1 cellular context compared by ENCODE assay signal in genomic region chr5:180090098-180090768, GRCh38.
TF ChIP-seq lines count a peak whose summit lies in the region.

No MANE protein-coding gene starts in this region.

TF ChIP-seq in HepG2, 621 proteins besides CTCF, POLR2A, EP300 and RAD21 (continued from another document and continues in another):
- TF ChIP-seq SP1 (IDR thresholded peaks at IDR 0.05) (no peak), SP1 (CRISPR knock-in tag; IDR thresholded peaks at IDR 0.05) (peak; percentile 77), JUN (CRISPR knock-in tag; IDR thresholded peaks at IDR 0.05) (no peak), ZNF101 (CRISPR knock-in tag; IDR thresholded peaks at IDR 0.05; ENCODE audit: borderline replicate concordance, low read depth) (no peak), THYN1 (CRISPR knock-in tag; IDR thresholded peaks at IDR 0.05; ENCODE audit: borderline replicate concordance, low read depth) (no peak), ZNF768 (CRISPR knock-in tag; IDR thresholded peaks at IDR 0.05) (peak; percentile 24; the same call in 1 of the 2 replicates), KDM2A (CRISPR knock-in tag; IDR thresholded peaks at IDR 0.05; ENCODE audit: borderline replicate concordance, low read depth) (peak; percentile 59; the same call in 1 of the 2 replicates), FOXA1 (IDR thresholded peaks at IDR 0.05) (no peak), FOXA1 (CRISPR knock-in tag; IDR thresholded peaks at IDR 0.05) (no peak), ZNF740 (CRISPR knock-in tag; IDR thresholded peaks at IDR 0.05) (peak; percentile 44; the same call in 1 of the 2 replicates), HNF4G (IDR thresholded peaks at IDR 0.05; ENCODE audit: borderline replicate concordance, low read depth, low read length) (no peak), HNF4G (CRISPR knock-in tag; IDR thresholded peaks at IDR 0.05; ENCODE audit: borderline replicate concordance, low read depth) (no peak), ATAD3A (CRISPR knock-in tag; IDR thresholded peaks at IDR 0.05) (no peak), THRA (CRISPR knock-in tag; IDR thresholded peaks at IDR 0.05; ENCODE audit: borderline replicate concordance) (no peak), PHF21A (CRISPR knock-in tag; IDR thresholded peaks at IDR 0.05) (0 out of 2 replicates have a peak, but pooled peaks have one; percentile 40), HNRNPK (IDR thresholded peaks at IDR 0.05; ENCODE audit: low read depth, low read length, poor library complexity, severe bottlenecking) (peak; percentile 53), ARID5B (CRISPR knock-in tag; IDR thresholded peaks at IDR 0.05) (peak; percentile 32; the same call in 1 of the 2 replicates), SRF (IDR thresholded peaks at IDR 0.05; ENCODE audit: low read depth, low read length) (no peak), ZNF615 (CRISPR knock-in tag; IDR thresholded peaks at IDR 0.05; ENCODE audit: borderline replicate concordance) (no peak), ZNF160 (CRISPR knock-in tag; IDR thresholded peaks at IDR 0.05) (no peak), NRL (CRISPR knock-in tag; IDR thresholded peaks at IDR 0.05; ENCODE audit: borderline replicate concordance) (0 out of 2 replicates have a peak, but pooled peaks have one; percentile 32), SAFB2 (CRISPR knock-in tag; IDR thresholded peaks at IDR 0.05; ENCODE audit: borderline replicate concordance, low read depth) (no peak), IKZF5 (CRISPR knock-in tag; IDR thresholded peaks at IDR 0.05) (0 out of 2 replicates have a peak, but pooled peaks have one; percentile 35), HMG20A (CRISPR knock-in tag; IDR thresholded peaks at IDR 0.05; ENCODE audit: borderline replicate concordance) (no peak), GABPB1 (CRISPR knock-in tag; IDR thresholded peaks at IDR 0.05) (peak; percentile 56; the same call in 1 of the 2 replicates), SAP130 (CRISPR knock-in tag; IDR thresholded peaks at IDR 0.05; ENCODE audit: low read depth) (peak; percentile 29; the same call in 1 of the 2 replicates), RELA (CRISPR knock-in tag; IDR thresholded peaks at IDR 0.05) (no peak), HOXA3 (CRISPR knock-in tag; IDR thresholded peaks at IDR 0.05) (peak; percentile 64; the same call in 1 of the 2 replicates), MTERF4 (CRISPR knock-in tag; IDR thresholded peaks at IDR 0.05) (no peak), ZC3H4 (CRISPR knock-in tag; IDR thresholded peaks at IDR 0.05; ENCODE audit: borderline replicate concordance) (no peak), NONO (IDR thresholded peaks at IDR 0.05) (no peak), NONO (CRISPR knock-in tag; conservative IDR thresholded peaks at IDR 0.05) (no peak), ZNF790 (CRISPR knock-in tag; IDR thresholded peaks at IDR 0.05; ENCODE audit: borderline replicate concordance) (no peak), ZNF224 (CRISPR knock-in tag; IDR thresholded peaks at IDR 0.05) (no peak)
- TF ChIP-seq, protein P1, sequence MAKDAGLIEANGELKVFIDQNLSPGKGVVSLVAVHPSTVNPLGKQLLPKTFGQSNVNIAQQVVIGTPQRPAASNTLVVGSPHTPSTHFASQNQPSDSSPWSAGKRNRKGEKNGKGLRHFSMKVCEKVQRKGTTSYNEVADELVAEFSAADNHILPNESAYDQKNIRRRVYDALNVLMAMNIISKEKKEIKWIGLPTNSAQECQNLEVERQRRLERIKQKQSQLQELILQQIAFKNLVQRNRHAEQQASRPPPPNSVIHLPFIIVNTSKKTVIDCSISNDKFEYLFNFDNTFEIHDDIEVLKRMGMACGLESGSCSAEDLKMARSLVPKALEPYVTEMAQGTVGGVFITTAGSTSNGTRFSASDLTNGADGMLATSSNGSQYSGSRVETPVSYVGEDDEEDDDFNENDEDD (CRISPR knock-in tag; IDR thresholded peaks at IDR 0.05; ENCODE audit: borderline replicate concordance) = peak; percentile 28; the same call in 1 of the 2 replicates
- TF ChIP-seq, protein P2, sequence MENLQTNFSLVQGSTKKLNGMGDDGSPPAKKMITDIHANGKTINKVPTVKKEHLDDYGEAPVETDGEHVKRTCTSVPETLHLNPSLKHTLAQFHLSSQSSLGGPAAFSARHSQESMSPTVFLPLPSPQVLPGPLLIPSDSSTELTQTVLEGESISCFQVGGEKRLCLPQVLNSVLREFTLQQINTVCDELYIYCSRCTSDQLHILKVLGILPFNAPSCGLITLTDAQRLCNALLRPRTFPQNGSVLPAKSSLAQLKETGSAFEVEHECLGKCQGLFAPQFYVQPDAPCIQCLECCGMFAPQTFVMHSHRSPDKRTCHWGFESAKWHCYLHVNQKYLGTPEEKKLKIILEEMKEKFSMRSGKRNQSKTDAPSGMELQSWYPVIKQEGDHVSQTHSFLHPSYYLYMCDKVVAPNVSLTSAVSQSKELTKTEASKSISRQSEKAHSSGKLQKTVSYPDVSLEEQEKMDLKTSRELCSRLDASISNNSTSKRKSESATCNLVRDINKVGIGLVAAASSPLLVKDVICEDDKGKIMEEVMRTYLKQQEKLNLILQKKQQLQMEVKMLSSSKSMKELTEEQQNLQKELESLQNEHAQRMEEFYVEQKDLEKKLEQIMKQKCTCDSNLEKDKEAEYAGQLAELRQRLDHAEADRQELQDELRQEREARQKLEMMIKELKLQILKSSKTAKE (CRISPR knock-in tag; IDR thresholded peaks at IDR 0.05; ENCODE audit: borderline replicate concordance) = no peak
- TF ChIP-seq, protein P3, sequence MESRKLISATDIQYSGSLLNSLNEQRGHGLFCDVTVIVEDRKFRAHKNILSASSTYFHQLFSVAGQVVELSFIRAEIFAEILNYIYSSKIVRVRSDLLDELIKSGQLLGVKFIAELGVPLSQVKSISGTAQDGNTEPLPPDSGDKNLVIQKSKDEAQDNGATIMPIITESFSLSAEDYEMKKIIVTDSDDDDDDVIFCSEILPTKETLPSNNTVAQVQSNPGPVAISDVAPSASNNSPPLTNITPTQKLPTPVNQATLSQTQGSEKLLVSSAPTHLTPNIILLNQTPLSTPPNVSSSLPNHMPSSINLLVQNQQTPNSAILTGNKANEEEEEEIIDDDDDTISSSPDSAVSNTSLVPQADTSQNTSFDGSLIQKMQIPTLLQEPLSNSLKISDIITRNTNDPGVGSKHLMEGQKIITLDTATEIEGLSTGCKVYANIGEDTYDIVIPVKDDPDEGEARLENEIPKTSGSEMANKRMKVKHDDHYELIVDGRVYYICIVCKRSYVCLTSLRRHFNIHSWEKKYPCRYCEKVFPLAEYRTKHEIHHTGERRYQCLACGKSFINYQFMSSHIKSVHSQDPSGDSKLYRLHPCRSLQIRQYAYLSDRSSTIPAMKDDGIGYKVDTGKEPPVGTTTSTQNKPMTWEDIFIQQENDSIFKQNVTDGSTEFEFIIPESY (CRISPR knock-in tag; IDR thresholded peaks at IDR 0.05) = peak; percentile 27; the same call in 1 of the 2 replicates
- TF ChIP-seq, protein P4, sequence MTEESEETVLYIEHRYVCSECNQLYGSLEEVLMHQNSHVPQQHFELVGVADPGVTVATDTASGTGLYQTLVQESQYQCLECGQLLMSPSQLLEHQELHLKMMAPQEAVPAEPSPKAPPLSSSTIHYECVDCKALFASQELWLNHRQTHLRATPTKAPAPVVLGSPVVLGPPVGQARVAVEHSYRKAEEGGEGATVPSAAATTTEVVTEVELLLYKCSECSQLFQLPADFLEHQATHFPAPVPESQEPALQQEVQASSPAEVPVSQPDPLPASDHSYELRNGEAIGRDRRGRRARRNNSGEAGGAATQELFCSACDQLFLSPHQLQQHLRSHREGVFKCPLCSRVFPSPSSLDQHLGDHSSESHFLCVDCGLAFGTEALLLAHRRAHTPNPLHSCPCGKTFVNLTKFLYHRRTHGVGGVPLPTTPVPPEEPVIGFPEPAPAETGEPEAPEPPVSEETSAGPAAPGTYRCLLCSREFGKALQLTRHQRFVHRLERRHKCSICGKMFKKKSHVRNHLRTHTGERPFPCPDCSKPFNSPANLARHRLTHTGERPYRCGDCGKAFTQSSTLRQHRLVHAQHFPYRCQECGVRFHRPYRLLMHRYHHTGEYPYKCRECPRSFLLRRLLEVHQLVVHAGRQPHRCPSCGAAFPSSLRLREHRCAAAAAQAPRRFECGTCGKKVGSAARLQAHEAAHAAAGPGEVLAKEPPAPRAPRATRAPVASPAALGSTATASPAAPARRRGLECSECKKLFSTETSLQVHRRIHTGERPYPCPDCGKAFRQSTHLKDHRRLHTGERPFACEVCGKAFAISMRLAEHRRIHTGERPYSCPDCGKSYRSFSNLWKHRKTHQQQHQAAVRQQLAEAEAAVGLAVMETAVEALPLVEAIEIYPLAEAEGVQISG (CRISPR knock-in tag; IDR thresholded peaks at IDR 0.05) = 0 out of 2 replicates have a peak, but pooled peaks have one; percentile 27
- TF ChIP-seq, protein P5, sequence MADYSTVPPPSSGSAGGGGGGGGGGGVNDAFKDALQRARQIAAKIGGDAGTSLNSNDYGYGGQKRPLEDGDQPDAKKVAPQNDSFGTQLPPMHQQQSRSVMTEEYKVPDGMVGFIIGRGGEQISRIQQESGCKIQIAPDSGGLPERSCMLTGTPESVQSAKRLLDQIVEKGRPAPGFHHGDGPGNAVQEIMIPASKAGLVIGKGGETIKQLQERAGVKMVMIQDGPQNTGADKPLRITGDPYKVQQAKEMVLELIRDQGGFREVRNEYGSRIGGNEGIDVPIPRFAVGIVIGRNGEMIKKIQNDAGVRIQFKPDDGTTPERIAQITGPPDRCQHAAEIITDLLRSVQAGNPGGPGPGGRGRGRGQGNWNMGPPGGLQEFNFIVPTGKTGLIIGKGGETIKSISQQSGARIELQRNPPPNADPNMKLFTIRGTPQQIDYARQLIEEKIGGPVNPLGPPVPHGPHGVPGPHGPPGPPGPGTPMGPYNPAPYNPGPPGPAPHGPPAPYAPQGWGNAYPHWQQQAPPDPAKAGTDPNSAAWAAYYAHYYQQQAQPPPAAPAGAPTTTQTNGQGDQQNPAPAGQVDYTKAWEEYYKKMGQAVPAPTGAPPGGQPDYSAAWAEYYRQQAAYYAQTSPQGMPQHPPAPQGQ (CRISPR knock-in tag; IDR thresholded peaks at IDR 0.05; ENCODE audit: borderline replicate concordance) = no peak
